Comparison of ENCODE assay signal across 15 cellular contexts in the genomic region with DNA sequence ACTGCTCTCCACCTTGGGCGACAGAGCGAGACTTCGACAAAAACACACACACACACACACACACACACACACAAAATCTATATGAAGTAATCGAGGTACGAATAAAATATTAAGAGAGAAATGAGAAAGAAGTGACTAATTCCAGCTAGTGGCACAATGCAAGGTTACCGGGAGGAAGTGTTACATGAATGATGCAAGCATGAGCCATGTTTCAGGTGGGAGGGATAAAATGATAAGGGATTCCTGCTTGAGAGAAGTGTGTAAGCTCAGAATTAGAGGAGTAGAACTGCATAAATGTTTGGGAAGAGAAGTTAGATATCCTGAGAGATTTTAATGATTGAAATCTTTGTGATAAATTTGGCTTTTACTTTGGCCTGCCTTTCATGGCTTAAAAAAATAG. TPM values are rescaled to one million over a fixed set of nuclear protein-coding genes. Genes with fewer than 3 reads are reported as not detected.
"Had no signal": no experiment of that assay in that cellular context is flagged by ENCODE, and none has a peak within 500 bp of the region (broad histone marks: within the 10 kb centered on the region; RNA-seq: fewer than 3 reads in every experiment).

No MANE protein-coding gene starts in this region.

- H3K4me1 Mint-ChIP-seq: activated T-helper 17 cell treated with anti-CD3 and anti-CD28 coated beads, Interleukin-2, amount 50 U/mL, for 72 hours; naive thymus-derived CD4-positive, alpha-beta T cell; stimulated activated naive B cell treated with anti-CD40 and anti-IgM and Interleukin-4, amounts not matched to agents 10 μg/mL and 1 μg/mL and 100 μg/mL, for 72 hours had no signal

- H3K4me3 Mint-ChIP-seq: activated T-helper 17 cell treated with anti-CD3 and anti-CD28 coated beads, Interleukin-2, amount 50 U/mL, for 72 hours; naive thymus-derived CD4-positive, alpha-beta T cell; stimulated activated naive B cell treated with anti-CD40 and anti-IgM and Interleukin-4, amounts not matched to agents 10 μg/mL and 1 μg/mL and 100 μg/mL, for 72 hours had no signal

- H3K27ac ChIP-seq: neutrophil, tibial nerve, uterus had no signal

- H3K27ac Mint-ChIP-seq: activated T-helper 17 cell treated with anti-CD3 and anti-CD28 coated beads, Interleukin-2, amount 50 U/mL, for 72 hours; naive thymus-derived CD4-positive, alpha-beta T cell; stimulated activated naive B cell treated with anti-CD40 and anti-IgM and Interleukin-4, amounts not matched to agents 10 μg/mL and 1 μg/mL and 100 μg/mL, for 72 hours had no signal

- H3K9me3 Mint-ChIP-seq: activated T-helper 17 cell treated with anti-CD3 and anti-CD28 coated beads, Interleukin-2, amount 50 U/mL, for 72 hours; stimulated activated naive B cell treated with anti-CD40 and anti-IgM and Interleukin-4, amounts not matched to agents 10 μg/mL and 1 μg/mL and 100 μg/mL, for 72 hours had no signal

- H3K36me3 Mint-ChIP-seq: naive thymus-derived CD4-positive, alpha-beta T cell; stimulated activated naive B cell treated with anti-CD40 and anti-IgM and Interleukin-4, amounts not matched to agents 10 μg/mL and 1 μg/mL and 100 μg/mL, for 72 hours had no signal

- H3K4me3 ChIP-seq: mucosa of descending colon, tibial nerve, uterus had no signal

- DNase-seq: activated naive CD4-positive, alpha-beta T cell treated with Interleukin-2 at 50 U/mL for 16 hours; aorta; erythroblast; mucosa of descending colon; naive thymus-derived CD4-positive, alpha-beta T cell; retina; stimulated activated CD4-positive, alpha-beta T cell treated with anti-CD3 and anti-CD28 coated beads, Interleukin-4, amount 100 ng/mL, for 1 hour; stimulated activated naive B cell treated with anti-CD40 and anti-IgM and Interleukin-4, amounts not matched to agents 10 μg/mL and 1 μg/mL and 100 μg/mL, for 72 hours; uterus had no signal

- ATAC-seq: activated T-helper 17 cell treated with anti-CD3 and anti-CD28 coated beads, Interleukin-2, amount 50 U/mL, for 72 hours; left lobe of liver; mucosa of descending colon; naive thymus-derived CD4-positive, alpha-beta T cell; stimulated activated naive B cell treated with anti-CD40 and anti-IgM and Interleukin-4, amounts not matched to agents 10 μg/mL and 1 μg/mL and 100 μg/mL, for 72 hours had no signal

RNA-seq across cellular contexts. Expression of gene HAPLN1, which starts 18.8 kb away (rescaled TPM):
- total RNA-seq: activated T-helper 17 cell treated with anti-CD3 and anti-CD28 coated beads, Interleukin-2, amount 50 U/mL, for 72 hours; dermis microvascular lymphatic vessel endothelial cell; left lobe of liver; naive thymus-derived CD4-positive, alpha-beta T cell; subcutaneous adipose tissue; tibial nerve had no signal
